Comparison of ENCODE assay signal across 10 cellular contexts in genomic region chr14:23364164-23364571, GRCh38. TPM values are rescaled to one million over a fixed set of nuclear protein-coding genes. Genes with fewer than 3 reads are reported as not detected.
DNase-seq lines count a peak whose midpoint lies in the region; ATAC-seq and TF ChIP-seq lines count a peak whose summit lies in the region.
"Had no signal": no experiment of that assay in that cellular context is flagged by ENCODE, and none has a peak within 500 bp of the region (broad histone marks: within the 10 kb centered on the region; RNA-seq: fewer than 3 reads in every experiment).

No MANE protein-coding gene starts in this region.

- no peak for TF ChIP-seq CTCF in MCF 10A (IDR thresholded peaks at IDR 0.05; ENCODE audit: unreplicated experiment)
- TF ChIP-seq CTCF in foreskin fibroblast (IDR thresholded peaks at IDR 0.05; ENCODE audit: low read depth, low read length), result no peak
- no peak for TF ChIP-seq CTCF in nephron (IDR thresholded peaks at IDR 0.05; ENCODE audit: unreplicated experiment in 3 of 3)

- DNase-seq in T47D (ENCODE audit: low read depth in 1 of 2, low spot score in 1 of 2), result peak; percentile 69 to 77
- DNase-seq in MCF 10A (ENCODE audit: unreplicated experiment), result no peak
- no peak for DNase-seq in foreskin fibroblast
- DNase-seq in stimulated activated CD4-positive, alpha-beta T cell treated with anti-CD3 and anti-CD28 coated beads, Interleukin-12 subunit alpha, Interleukin-12 subunit beta, amount 100 ng/mL, for 4 hours, result no peak
- DNase-seq in NCI-H2081 (lab: John Stamatoyannopoulos, UW), result no peak
- DNase-seq in NCI-H226, result no peak

- intact Hi-C loops in MCF 10A (cut with micrococcal nuclease), result no loop called here

- H3K27me3 Mint-ChIP-seq in MCF 10A (ENCODE audit: insufficient read depth, unreplicated experiment), result peaks cover 42% of the 10 kb centered on the region
- H3K27me3 Mint-ChIP-seq in nephron (ENCODE audit: low read depth), result peaks cover 4% of the 10 kb centered on the region

- H3K4me1 Mint-ChIP-seq in MCF 10A (ENCODE audit: insufficient read depth, unreplicated experiment) (no peaks in the 10 kb centered on the region), nephron (peaks cover 44% of the 10 kb centered on the region)
- H3K4me1 Mint-ChIP-seq: memory B cell had no signal

- no peak overlapping the region for H3K27ac Mint-ChIP-seq in MCF 10A (ENCODE audit: low read depth, unreplicated experiment)
- peak overlapping the region; percentile 98 to 99 (median 98) for H3K27ac Mint-ChIP-seq in nephron
- H3K27ac Mint-ChIP-seq: memory B cell had no signal

- no TSS peak for BruUV-seq in MCF 10A (replicated peaks; lab: Mats Ljungman, UMichigan)

- POLR2A ChIA-PET in MCF 10A (lab: Yijun Ruan, JAX), result interaction anchor here (0.8 kb wide), 1 partner anchor 42 kb away, joined by 3 read pairs; no protein-coding TSS in a partner anchor

- peak overlapping the region; percentile 55 to 73 for H3K4me3 ChIP-seq in foreskin fibroblast (ENCODE audit: low read depth in 1 of 2, low read length in 2 of 2)

- H3K36me3 Mint-ChIP-seq in MCF 10A (ENCODE audit: insufficient read depth, unreplicated experiment), result no peaks in the 10 kb centered on the region
- H3K36me3 Mint-ChIP-seq in nephron (ENCODE audit: low read depth), result peaks cover 19% of the 10 kb centered on the region
- H3K36me3 Mint-ChIP-seq: memory B cell had no signal

- H3K9me3 Mint-ChIP-seq in MCF 10A (ENCODE audit: unreplicated experiment), result no peaks in the 10 kb centered on the region
- H3K9me3 Mint-ChIP-seq in nephron, result no peaks in the 10 kb centered on the region
- H3K9me3 Mint-ChIP-seq: memory B cell had no signal

- no peak overlapping the region for H3K4me3 Mint-ChIP-seq in MCF 10A (ENCODE audit: unreplicated experiment)
- H3K4me3 Mint-ChIP-seq in nephron, result peak overlapping the region; percentile 94 to 99 (median 96)
- H3K4me3 Mint-ChIP-seq: memory B cell had no signal

- in situ Hi-C loops in T47D (cut with HindIII; ENCODE audit: low pct_unique_long_range_greater_than_20kb, low sequenced_read_pairs), result no loop called here

- no peak for ATAC-seq in GM18858 (IDR thresholded peaks at IDR 0.05; ENCODE audit: unreplicated experiment)

- CTCF ChIA-PET in MCF 10A (lab: Yijun Ruan, JAX), result interaction anchor here (1.0 to 1.6 kb wide), 2 partner anchors 16 to 28 kb away, joined by 4 to 9 read pairs; no protein-coding TSS in a partner anchor

RNA-seq across cellular contexts. Expression of gene EFS, which starts 0.8 kb away (rescaled TPM):
- total RNA-seq in MCF 10A (2022), result not detected in 2 replicates
- total RNA-seq: activated CD8-positive, alpha-beta memory T cell treated with anti-CD3 and anti-CD28 coated beads for 36 hours had no signal

RNA-seq across cellular contexts. Expression of gene IL25, which starts 8.4 kb away (rescaled TPM):
- not detected in 2 replicates for total RNA-seq in MCF 10A (2022)
- total RNA-seq: activated CD8-positive, alpha-beta memory T cell treated with anti-CD3 and anti-CD28 coated beads for 36 hours had no signal

RNA-seq across cellular contexts. Expression of gene SLC22A17, which starts 11.5 kb away (rescaled TPM):
- not detected in 2 replicates for total RNA-seq in MCF 10A (2022)

RNA-seq across cellular contexts. Expression of gene CMTM5, which starts 12.7 kb away (rescaled TPM):
- total RNA-seq in MCF 10A (2022), result not detected in 2 replicates
- total RNA-seq: activated CD8-positive, alpha-beta memory T cell treated with anti-CD3 and anti-CD28 coated beads for 36 hours had no signal

RNA-seq across cellular contexts. Expression of gene PABPN1, which starts 42.9 kb away (rescaled TPM):
- total RNA-seq in MCF 10A (2022), result 153 and 167 TPM in 2 replicates

Comparison
In these comparisons a context has a peak if more than half of its experiments do, and no peak if none do; other contexts are left out.
1. DNase-seq: peak in T47D (2 of 2); none in MCF 10A (single experiment), foreskin fibroblast (0 of 2), stimulated activated CD4-positive, alpha-beta T cell treated with anti-CD3 and anti-CD28 coated beads, Interleukin-12 subunit alpha, Interleukin-12 subunit beta, amount 100 ng/mL, for 4 hours (single experiment), NCI-H2081 (0 of 2) and NCI-H226 (single experiment).